In the genomic region with DNA sequence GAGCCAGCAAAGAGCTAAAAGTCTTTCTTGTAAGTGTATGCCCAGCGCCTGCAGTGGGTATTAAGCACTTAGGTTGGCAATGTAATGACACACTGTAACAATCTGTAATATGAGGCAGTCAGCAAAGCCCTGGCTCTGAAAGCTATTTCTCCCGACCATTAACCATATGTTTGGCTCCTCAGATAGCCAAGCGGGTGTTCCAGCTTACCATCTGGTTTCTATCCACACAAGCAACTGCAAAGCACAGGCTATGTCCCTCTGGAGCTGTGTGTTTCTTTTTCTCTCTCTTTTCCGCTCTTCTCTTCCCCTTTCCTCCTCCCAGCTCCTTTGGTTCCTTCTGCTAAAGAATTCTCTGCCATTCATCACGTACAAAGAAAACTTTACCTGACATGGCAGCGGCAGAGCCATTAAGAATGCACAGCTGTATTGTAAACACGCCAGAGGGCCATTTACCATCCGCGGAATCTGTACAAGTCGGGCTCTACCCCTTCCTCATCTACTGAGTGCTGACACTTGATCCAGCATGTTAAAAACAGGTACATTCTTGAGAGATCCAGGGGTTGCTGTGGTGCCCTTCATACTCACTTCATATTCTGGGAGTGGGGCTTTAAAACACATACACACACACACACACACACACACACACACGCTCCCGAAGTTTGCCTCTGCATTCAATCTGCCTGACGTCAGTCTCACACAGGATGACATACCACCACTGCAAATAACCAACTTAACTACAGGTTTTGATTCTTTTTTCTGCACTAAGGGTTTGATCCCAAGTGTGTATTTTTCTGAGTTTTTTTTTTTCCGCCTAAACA, we compare ENCODE assay signal across 8 cellular contexts.
DNase-seq lines count a peak whose midpoint lies in the region; ATAC-seq and TF ChIP-seq lines count a peak whose summit lies in the region.

No MANE protein-coding gene starts in this region.

- no peaks in the 10 kb centered on the region for H3K27me3 ChIP-seq in HUES48 (ENCODE audit: control insufficient read depth, insufficient read depth, low read length)

- peak overlapping the region; percentile 97 for H3K27ac ChIP-seq in HUES48 (ENCODE audit: low read depth, low read length)

- peaks cover 52% of the 10 kb centered on the region for H3K4me1 ChIP-seq in HUES48 (ENCODE audit: control insufficient read depth, insufficient read depth, low read length)

- peak overlapping the region; percentile 84; the same call in 1 of the 2 replicates for H3K9ac ChIP-seq in HUES48 (ENCODE audit: low read depth, low read length)

- ATAC-seq in SK-N-SH treated with all-trans-retinoic acid at 6 μM for 48 hours, result peak; percentile 83

- H3K9me3 ChIP-seq in HUES48 (ENCODE audit: control insufficient read depth, insufficient read depth, low read length), result peaks cover 5% of the 10 kb centered on the region; the same call in 1 of the 2 replicates

- H3K36me3 ChIP-seq in HUES48 (ENCODE audit: control insufficient read depth, insufficient read depth, low read length), result no peaks in the 10 kb centered on the region

- DNase-seq in C1 segment of cervical spinal cord (lab: John Stamatoyannopoulos, UW) (peak in 9 of 14 donors; percentile 10 to 83 (median 32)), globus pallidus (ENCODE audit: low spot score) (peak; percentile 57), putamen (ENCODE audit: low spot score) (peak; percentile 42), T-helper 9 cell (no peak)
- DNase-seq in activated T-cell treated with anti-CD3 and anti-CD28 coated beads, Interleukin-2, amount 50 U/mL, for 48 hours, result no peak
- no peak for DNase-seq in activated naive CD4-positive, alpha-beta T cell treated with anti-CD3 and anti-CD28 coated beads, Interleukin-2, amount 50 U/mL, for 16 hours

- H3K4me3 ChIP-seq in HUES48 (ENCODE audit: low read depth, low read length), result peak overlapping the region; percentile 15; the same call in 1 of the 2 replicates

TF ChIP-seq in SK-N-SH treated with all-trans-retinoic acid at 6 μM for 48 hours, 23 proteins besides CTCF, POLR2A, EP300 and RAD21:
- TF ChIP-seq ZNF70 (CRISPR knock-in tag; IDR thresholded peaks at IDR 0.05), result no peak
- TF ChIP-seq, protein P1, sequence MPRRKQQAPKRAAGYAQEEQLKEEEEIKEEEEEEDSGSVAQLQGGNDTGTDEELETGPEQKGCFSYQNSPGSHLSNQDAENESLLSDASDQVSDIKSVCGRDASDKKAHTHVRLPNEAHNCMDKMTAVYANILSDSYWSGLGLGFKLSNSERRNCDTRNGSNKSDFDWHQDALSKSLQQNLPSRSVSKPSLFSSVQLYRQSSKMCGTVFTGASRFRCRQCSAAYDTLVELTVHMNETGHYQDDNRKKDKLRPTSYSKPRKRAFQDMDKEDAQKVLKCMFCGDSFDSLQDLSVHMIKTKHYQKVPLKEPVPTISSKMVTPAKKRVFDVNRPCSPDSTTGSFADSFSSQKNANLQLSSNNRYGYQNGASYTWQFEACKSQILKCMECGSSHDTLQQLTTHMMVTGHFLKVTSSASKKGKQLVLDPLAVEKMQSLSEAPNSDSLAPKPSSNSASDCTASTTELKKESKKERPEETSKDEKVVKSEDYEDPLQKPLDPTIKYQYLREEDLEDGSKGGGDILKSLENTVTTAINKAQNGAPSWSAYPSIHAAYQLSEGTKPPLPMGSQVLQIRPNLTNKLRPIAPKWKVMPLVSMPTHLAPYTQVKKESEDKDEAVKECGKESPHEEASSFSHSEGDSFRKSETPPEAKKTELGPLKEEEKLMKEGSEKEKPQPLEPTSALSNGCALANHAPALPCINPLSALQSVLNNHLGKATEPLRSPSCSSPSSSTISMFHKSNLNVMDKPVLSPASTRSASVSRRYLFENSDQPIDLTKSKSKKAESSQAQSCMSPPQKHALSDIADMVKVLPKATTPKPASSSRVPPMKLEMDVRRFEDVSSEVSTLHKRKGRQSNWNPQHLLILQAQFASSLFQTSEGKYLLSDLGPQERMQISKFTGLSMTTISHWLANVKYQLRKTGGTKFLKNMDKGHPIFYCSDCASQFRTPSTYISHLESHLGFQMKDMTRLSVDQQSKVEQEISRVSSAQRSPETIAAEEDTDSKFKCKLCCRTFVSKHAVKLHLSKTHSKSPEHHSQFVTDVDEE (CRISPR knock-in tag; IDR thresholded peaks at IDR 0.05), result no peak
- no peak for TF ChIP-seq GLIS3 (CRISPR knock-in tag; IDR thresholded peaks at IDR 0.05)
- TF ChIP-seq, protein P2, sequence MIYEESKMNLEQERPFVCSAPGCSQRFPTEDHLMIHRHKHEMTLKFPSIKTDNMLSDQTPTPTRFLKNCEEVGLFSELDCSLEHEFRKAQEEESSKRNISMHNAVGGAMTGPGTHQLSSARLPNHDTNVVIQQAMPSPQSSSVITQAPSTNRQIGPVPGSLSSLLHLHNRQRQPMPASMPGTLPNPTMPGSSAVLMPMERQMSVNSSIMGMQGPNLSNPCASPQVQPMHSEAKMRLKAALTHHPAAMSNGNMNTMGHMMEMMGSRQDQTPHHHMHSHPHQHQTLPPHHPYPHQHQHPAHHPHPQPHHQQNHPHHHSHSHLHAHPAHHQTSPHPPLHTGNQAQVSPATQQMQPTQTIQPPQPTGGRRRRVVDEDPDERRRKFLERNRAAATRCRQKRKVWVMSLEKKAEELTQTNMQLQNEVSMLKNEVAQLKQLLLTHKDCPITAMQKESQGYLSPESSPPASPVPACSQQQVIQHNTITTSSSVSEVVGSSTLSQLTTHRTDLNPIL (CRISPR knock-in tag; IDR thresholded peaks at IDR 0.05; ENCODE audit: low read depth), result 0 out of 2 replicates have a peak, but pooled peaks have one; percentile 12
- no peak for TF ChIP-seq ARNTL (CRISPR knock-in tag; IDR thresholded peaks at IDR 0.05; ENCODE audit: borderline replicate concordance, low read depth)
- TF ChIP-seq RARB (CRISPR knock-in tag; IDR thresholded peaks at IDR 0.05), result no peak
- TF ChIP-seq ISL1 (CRISPR knock-in tag; IDR thresholded peaks at IDR 0.05), result peak; percentile 40
- no peak for TF ChIP-seq ZNF565 (CRISPR knock-in tag; conservative IDR thresholded peaks at IDR 0.05; ENCODE audit: low read depth)
- TF ChIP-seq BACH2 (CRISPR knock-in tag; IDR thresholded peaks at IDR 0.05; ENCODE audit: borderline replicate concordance), result no peak
- TF ChIP-seq, protein P3, sequence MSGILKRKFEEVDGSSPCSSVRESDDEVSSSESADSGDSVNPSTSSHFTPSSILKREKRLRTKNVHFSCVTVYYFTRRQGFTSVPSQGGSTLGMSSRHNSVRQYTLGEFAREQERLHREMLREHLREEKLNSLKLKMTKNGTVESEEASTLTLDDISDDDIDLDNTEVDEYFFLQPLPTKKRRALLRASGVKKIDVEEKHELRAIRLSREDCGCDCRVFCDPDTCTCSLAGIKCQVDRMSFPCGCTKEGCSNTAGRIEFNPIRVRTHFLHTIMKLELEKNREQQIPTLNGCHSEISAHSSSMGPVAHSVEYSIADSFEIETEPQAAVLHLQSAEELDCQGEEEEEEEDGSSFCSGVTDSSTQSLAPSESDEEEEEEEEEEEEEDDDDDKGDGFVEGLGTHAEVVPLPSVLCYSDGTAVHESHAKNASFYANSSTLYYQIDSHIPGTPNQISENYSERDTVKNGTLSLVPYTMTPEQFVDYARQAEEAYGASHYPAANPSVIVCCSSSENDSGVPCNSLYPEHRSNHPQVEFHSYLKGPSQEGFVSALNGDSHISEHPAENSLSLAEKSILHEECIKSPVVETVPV (CRISPR knock-in tag; IDR thresholded peaks at IDR 0.05), result no peak
- TF ChIP-seq ZC3H10 (CRISPR knock-in tag; IDR thresholded peaks at IDR 0.05), result no peak
- no peak for TF ChIP-seq CSDC2 (CRISPR knock-in tag; IDR thresholded peaks at IDR 0.05)
- no peak for TF ChIP-seq ZFP30 (CRISPR knock-in tag; IDR thresholded peaks at IDR 0.05)
- no peak for TF ChIP-seq OSR1 (CRISPR knock-in tag; IDR thresholded peaks at IDR 0.05)
- peak; percentile 14; the same call in 1 of the 2 replicates for TF ChIP-seq ZNF8 (CRISPR knock-in tag; IDR thresholded peaks at IDR 0.05)
- no peak for TF ChIP-seq PPARA (CRISPR knock-in tag; IDR thresholded peaks at IDR 0.05; ENCODE audit: borderline replicate concordance)
- no peak for TF ChIP-seq TOX (CRISPR knock-in tag; IDR thresholded peaks at IDR 0.05; ENCODE audit: borderline replicate concordance)
- TF ChIP-seq PATZ1 (CRISPR knock-in tag; IDR thresholded peaks at IDR 0.05; ENCODE audit: borderline replicate concordance), result no peak
- TF ChIP-seq TCF4 (CRISPR knock-in tag; IDR thresholded peaks at IDR 0.05; ENCODE audit: borderline replicate concordance), result peak; percentile 83
- no peak for TF ChIP-seq SNAI2 (CRISPR knock-in tag; IDR thresholded peaks at IDR 0.05)

Comparison
In these comparisons a context has a peak if more than half of its experiments do, and no peak if none do; other contexts are left out.
1. DNase-seq: peak in C1 segment of cervical spinal cord (9 of 14), globus pallidus (single experiment) and putamen (single experiment); none in activated T-cell treated with anti-CD3 and anti-CD28 coated beads, Interleukin-2, amount 50 U/mL, for 48 hours (0 of 2), activated naive CD4-positive, alpha-beta T cell treated with anti-CD3 and anti-CD28 coated beads, Interleukin-2, amount 50 U/mL, for 16 hours (single experiment) and T-helper 9 cell (single experiment).